In the genomic region with DNA sequence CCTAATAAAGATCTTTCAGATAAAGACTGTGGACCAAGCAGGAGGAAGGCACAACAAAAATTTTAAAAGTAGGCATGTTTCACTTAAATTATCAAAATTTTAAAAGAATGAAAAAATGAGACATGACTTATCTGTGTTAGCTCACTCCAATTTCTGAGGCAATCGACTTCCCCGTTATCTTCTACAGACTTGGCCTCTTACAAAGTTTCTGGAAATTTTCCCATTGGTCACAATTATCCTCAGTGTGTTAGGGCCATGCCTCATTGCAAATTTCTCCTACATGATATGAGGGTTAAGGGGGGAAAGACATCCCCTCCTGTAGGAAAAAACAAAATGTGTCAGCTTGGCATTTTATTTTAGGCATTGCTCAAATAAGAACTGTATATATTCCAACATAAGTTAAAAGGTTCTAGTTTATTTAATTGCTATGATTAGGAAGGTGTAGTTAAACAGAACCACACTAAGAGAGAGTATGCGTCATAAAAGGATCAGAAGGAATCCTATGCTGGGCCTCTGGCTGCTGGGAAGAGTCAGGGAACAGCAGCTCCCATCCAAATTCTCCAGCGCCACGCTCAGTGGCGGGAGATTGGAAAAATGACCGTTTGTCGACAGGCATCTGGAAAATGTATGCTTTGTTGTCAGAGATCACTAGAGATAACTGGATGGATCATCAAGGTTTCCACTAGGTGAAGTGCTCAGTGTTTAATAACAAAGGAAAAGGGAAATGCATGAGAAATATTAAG, we compare ENCODE assay signal across 24 cellular contexts.
"Had no signal": no experiment of that assay in that cellular context is flagged by ENCODE, and none has a peak within 500 bp of the region (broad histone marks: within the 10 kb centered on the region; RNA-seq: fewer than 3 reads in every experiment).

No MANE protein-coding gene starts in this region.

- H3K4me3 Mint-ChIP-seq: activated B cell treated with CpG ODN at 0.5 μM for 24 hours; activated CD4-positive, alpha-beta T cell treated with anti-CD3 and anti-CD28 coated beads for 36 hours; activated naive CD8-positive, alpha-beta T cell treated with anti-CD3 and anti-CD28 coated beads, Interleukin-2, amount 10 ng/mL, durations not matched to agents 7 days and 5 days; activated T-cell treated with anti-CD3 and anti-CD28 coated beads, Interleukin-2, amount 50 U/mL, for 4 hours; dendritic cell treated with granulocyte-macrophage colony-stimulating factor and Interleukin-4, amounts not matched to agents 40 ng/mL and 50 ng/mL, for 4 days; naive B cell; T-helper 1 cell treated with Interleukin-12 subunit alpha and Interleukin-12 subunit beta and Interleukin-4 antibody, amounts not matched to agents 30 μg/mL and 1 μg/mL, for 36 hours had no signal

- H3K27ac ChIP-seq: body of pancreas, cardiac muscle cell, gastrocnemius medialis, lower lobe of right lung, ovary, prostate gland, right atrium auricular region had no signal

- H3K36me3 ChIP-seq: cardiac muscle cell, gastrocnemius medialis, lower lobe of right lung, ovary, prostate gland, right atrium auricular region had no signal

- ATAC-seq: activated CD4-positive, alpha-beta T cell treated with anti-CD3 and anti-CD28 coated beads for 36 hours; activated T-cell treated with anti-CD3 and anti-CD28 coated beads, Interleukin-2, amount 50 U/mL, for 4 hours; body of pancreas; gastrocnemius medialis; left colon; lower lobe of right lung had no signal

- H3K27me3 ChIP-seq: body of pancreas, cardiac muscle cell, gastrocnemius medialis, ovary, right atrium auricular region had no signal

- H3K27ac Mint-ChIP-seq: activated B cell treated with CpG ODN at 0.5 μM for 24 hours; activated CD4-positive, alpha-beta T cell treated with anti-CD3 and anti-CD28 coated beads for 36 hours; activated naive CD8-positive, alpha-beta T cell treated with anti-CD3 and anti-CD28 coated beads, Interleukin-2, amount 10 ng/mL, durations not matched to agents 7 days and 5 days; activated T-helper 2 cell treated with anti-CD3 and anti-CD28 coated beads, Interferon-gamma antibody, Interleukin-2, Interleukin-4, amounts not matched to agents 10 μg/mL and 5 μg/mL and 100 μg/mL, durations not matched to agents 14 hours and 24 hours and 36 hours; dendritic cell treated with granulocyte-macrophage colony-stimulating factor and Interleukin-4, amounts not matched to agents 40 ng/mL and 50 ng/mL, for 4 days; naive B cell; T-helper 1 cell treated with Interleukin-12 subunit alpha and Interleukin-12 subunit beta and Interleukin-4 antibody, amounts not matched to agents 30 μg/mL and 1 μg/mL, for 36 hours had no signal

- H3K4me1 ChIP-seq: body of pancreas, gastrocnemius medialis, lower lobe of right lung, prostate gland, right atrium auricular region had no signal

- H3K4me1 Mint-ChIP-seq: activated B cell treated with CpG ODN at 0.5 μM for 24 hours, naive B cell had no signal

- H3K9me3 ChIP-seq: body of pancreas, gastrocnemius medialis, lower lobe of right lung, ovary, prostate gland, right atrium auricular region had no signal

- H3K9me3 Mint-ChIP-seq: activated B cell treated with CpG ODN at 0.5 μM for 24 hours; activated T-cell treated with anti-CD3 and anti-CD28 coated beads, Interleukin-2, amount 50 U/mL, for 4 hours; activated T-helper 2 cell treated with anti-CD3 and anti-CD28 coated beads, Interferon-gamma antibody, Interleukin-2, Interleukin-4, amounts not matched to agents 10 μg/mL and 5 μg/mL and 100 μg/mL, durations not matched to agents 14 hours and 24 hours and 36 hours; dendritic cell treated with granulocyte-macrophage colony-stimulating factor and Interleukin-4, amounts not matched to agents 40 ng/mL and 50 ng/mL, for 4 days; naive B cell; T-helper 1 cell treated with Interleukin-12 subunit alpha and Interleukin-12 subunit beta and Interleukin-4 antibody, amounts not matched to agents 30 μg/mL and 1 μg/mL, for 36 hours had no signal

- H3K4me3 ChIP-seq: body of pancreas, cardiac muscle cell, gastrocnemius medialis, lower lobe of right lung, ovary, prostate gland, right atrium auricular region had no signal

- H3K36me3 Mint-ChIP-seq: naive B cell had no signal

- H3K27me3 Mint-ChIP-seq: activated B cell treated with CpG ODN at 0.5 μM for 24 hours, naive B cell had no signal

- DNase-seq: activated B cell treated with CpG ODN at 0.5 μM for 24 hours; activated CD4-positive, alpha-beta T cell treated with anti-CD3 and anti-CD28 coated beads for 36 hours; activated CD4-positive, alpha-beta T cell treated with anti-CD3 and anti-CD28 coated beads, Interleukin-2, amount 50 U/mL, for 48 hours; activated CD8-positive, alpha-beta memory T cell treated with anti-CD3 and anti-CD28 coated beads, Interleukin-2, amount 50 U/mL, for 48 hours; activated naive CD4-positive, alpha-beta T cell; activated naive CD8-positive, alpha-beta T cell treated with anti-CD3 and anti-CD28 coated beads, Interleukin-2, amount 10 ng/mL, durations not matched to agents 7 days and 5 days; activated T-cell treated with anti-CD3 and anti-CD28 coated beads, Interleukin-2, amount 50 U/mL, for 4 hours; body of pancreas; effector CD8-positive, alpha-beta T cell; gastrocnemius medialis; hypothalamus; left colon; lower lobe of right lung; naive B cell; ovary; stimulated activated CD4-positive, alpha-beta T cell treated with anti-CD3 and anti-CD28 coated beads, Interleukin-4, amount 100 ng/mL, for 24 hours; stimulated activated naive CD4-positive, alpha-beta T cell treated with Interleukin-2 at 50 U/mL for 16 hours; T1000 had no signal
